Comparison of ENCODE assay signal across 8 cellular contexts in genomic region chr12:53005986-53006809, GRCh38. TPM values are rescaled to one million over a fixed set of nuclear protein-coding genes. Genes with fewer than 3 reads are reported as not detected.
DNase-seq lines count a peak whose midpoint lies in the region; ATAC-seq, FAIRE-seq and TF ChIP-seq lines count a peak whose summit lies in the region.

EIF4B (plus strand) TSS chr12:53006456; CDS start chr12:53006484, 28 bp downstream.

- peak within 1 kb of the TSS; percentile 35 for H2BK12ac ChIP-seq in trophoblast cell (ENCODE audit: low read length)

- H4K8ac ChIP-seq in trophoblast cell (ENCODE audit: low read depth, low read length): peak within 1 kb of the TSS; percentile 96

- CTCF ChIA-PET in T-cell (lab: Charles Lee): interaction anchor here (0.5 to 1.2 kb wide), 13 partner anchors 48 to 1736 kb away, joined by 3 to 11 read pairs (median 3); partner anchors contain the start of genes AAAS (in 1 of the 2), ATG101 (in 1 of the 2), COPZ1 (in 1 of the 2) and SMAGP (in 1 of the 2)

- H3K4me1 ChIP-seq in cardiac muscle cell (ENCODE audit: low read depth): peaks cover 19% of the 10 kb centered on the region
- peaks cover 6 to 14% of the 10 kb centered on the region in 2 experiments for H3K4me1 ChIP-seq in trophoblast cell (ENCODE audit: control insufficient read depth in 1 of 2, insufficient read depth in 2 of 2, low read length in 2 of 2)
- peaks cover 12 to 51% (median 46%) of the 10 kb centered on the region in 4 donors for H3K4me1 ChIP-seq in transverse colon

- peak within 1 kb of the TSS; percentile 89 for H3K4me3 ChIP-seq in cardiac muscle cell
- H3K4me3 ChIP-seq in trophoblast cell (ENCODE audit: low read depth, low read length): peak within 1 kb of the TSS; percentile 100
- peak within 1 kb of the TSS; percentile 62 to 95 (median 78) for H3K4me3 ChIP-seq in transverse colon

- H3K79me2 ChIP-seq in trophoblast cell (ENCODE audit: control insufficient read depth, insufficient read depth, low read length, poor library complexity): peaks cover 24% of the 10 kb centered on the region

- peak within 1 kb of the TSS; percentile 77 for H2BK120ac ChIP-seq in trophoblast cell (ENCODE audit: insufficient read depth, low read length, poor library complexity)

- TF ChIP-seq POLR2A in GM12891 (IDR thresholded peaks at IDR 0.05; ENCODE audit: low read depth, low read length) (peak; percentile 55; the same call in 1 of the 2 replicates), transverse colon (IDR thresholded peaks at IDR 0.05) (peak; percentile 71)

- POLR2A ChIA-PET in T-cell (lab: Charles Lee): interaction anchor here in 1 of 2 donors (0.5 to 0.8 kb wide), 5 partner anchors 41 to 1491 kb away, joined by 3 to 15 read pairs (median 5); partner anchors contain the start of genes NCKAP1L and SPRYD3

- peak within 1 kb of the TSS; percentile 99 for H3K14ac ChIP-seq in trophoblast cell (ENCODE audit: low read length)

- no peaks in the 10 kb centered on the region for H3K9me3 Mint-ChIP-seq in T-cell

- H3K9ac ChIP-seq in trophoblast cell (ENCODE audit: low read length): peak within 1 kb of the TSS; percentile 99

- peaks cover 0 to 3% of the 10 kb centered on the region in 2 donors for H3K27me3 Mint-ChIP-seq in T-cell

- peak within 1 kb of the TSS; percentile 99 for H3K4me2 ChIP-seq in trophoblast cell (ENCODE audit: low read length)

- H3K4ac ChIP-seq in trophoblast cell (ENCODE audit: low read depth, low read length): peak within 1 kb of the TSS; percentile 98

- peak within 1 kb of the TSS; percentile 98 for H4K91ac ChIP-seq in trophoblast cell (ENCODE audit: low read depth, low read length)

- H3K36me3 Mint-ChIP-seq in T-cell: peaks cover 2% of the 10 kb centered on the region

- peaks cover 48 to 57% (median 49%) of the 10 kb centered on the region in 3 donors for H3K4me1 Mint-ChIP-seq in T-cell

- TF ChIP-seq CTCF in cardiac muscle cell (IDR thresholded peaks at IDR 0.05; ENCODE audit: low read depth, low read length): no peak
- TF ChIP-seq CTCF in transverse colon (IDR thresholded peaks at IDR 0.05): no peak

- H3K4me3 Mint-ChIP-seq in T-cell: peak within 1 kb of the TSS; percentile 98 to 100 (median 99)

- intact Hi-C loops in transverse colon (cut with DNase I; ENCODE audit: low total_unique reads): no loop called here

- TF ChIP-seq EP300 in transverse colon (IDR thresholded peaks at IDR 0.05; ENCODE audit: low read depth): peak; percentile 46

- H3K36me3 ChIP-seq in cardiac muscle cell: no peaks in the 10 kb centered on the region
- peaks cover 8 to 9% of the 10 kb centered on the region in 2 experiments for H3K36me3 ChIP-seq in trophoblast cell (ENCODE audit: control insufficient read depth in 1 of 2, insufficient read depth in 2 of 2, low read length in 2 of 2)
- no peaks in the 10 kb centered on the region for H3K36me3 ChIP-seq in transverse colon

- peak within 1 kb of the TSS; percentile 90 for H2BK5ac ChIP-seq in trophoblast cell (ENCODE audit: low read depth, low read length, poor library complexity)

- H3K18ac ChIP-seq in trophoblast cell (ENCODE audit: low read length): peak within 1 kb of the TSS; percentile 96

- H3K27ac ChIP-seq in adipose tissue (ENCODE audit: low read depth, low read length) (peak within 1 kb of the TSS; percentile 84), cardiac muscle cell (peak within 1 kb of the TSS; percentile 98), trophoblast cell (ENCODE audit: low read depth, low read length) (peak within 1 kb of the TSS; percentile 96), transverse colon (peak within 1 kb of the TSS; percentile 91 to 93 (median 91))

- H3K27me3 ChIP-seq in cardiac muscle cell (no peaks in the 10 kb centered on the region), trophoblast cell (ENCODE audit: insufficient read depth, low read length) (no peaks in the 10 kb centered on the region), transverse colon (no peaks in the 10 kb centered on the region)

- 0 to 1% (median 0%) methylated on average over 64 of the region's 64 CpGs for WGBS in adipose tissue, 3 donors
- no CpG with 5 or more reads among the region's 64 CpGs for WGBS in trophoblast cell (ENCODE audit: extremely low coverage, insufficient coverage, insufficient read length)
- WGBS in transverse colon (ENCODE audit: low coverage in 1 of 2), 2 donors: 1% methylated on average over 64 of the region's 64 CpGs; no CpG with 5 or more reads in 1 of the 2 donors

- peak; percentile 94 for DNase-seq in GM12891 (ENCODE audit: insufficient read length, low spot score)
- DNase-seq in NCI-H1436 treated with DMSO at 0.1 percent for 48 hours (lab: John Stamatoyannopoulos, UW): peak; percentile 97
- DNase-seq in T-cell: peak; percentile 94 to 100 (median 100)
- DNase-seq in cardiac muscle cell (ENCODE audit: low read depth in 1 of 2, low spot score in 1 of 2): peak; percentile 100
- DNase-seq in trophoblast cell: peak; percentile 100
- DNase-seq in transverse colon: peak; percentile 100

- ATAC-seq in HG02840 (IDR thresholded peaks at IDR 0.05; ENCODE audit: low FRiP score, unreplicated experiment) (peak; percentile 75), T-cell (replicated peaks in 1 of 4) (peak; percentile 88 to 94 (median 90))

- peak within 1 kb of the TSS; percentile 97 to 98 for H3K27ac Mint-ChIP-seq in T-cell

- peak within 1 kb of the TSS; percentile 96 for H2AK5ac ChIP-seq in trophoblast cell (ENCODE audit: low read length)

- peak within 1 kb of the TSS; percentile 92 for H4K12ac ChIP-seq in trophoblast cell (ENCODE audit: low read depth, low read length)

- FAIRE-seq in GM12891 (lab: Jason Lieb, UNC): peak; percentile 97

- peaks cover 14% of the 10 kb centered on the region for H3K79me1 ChIP-seq in trophoblast cell (ENCODE audit: low read length)

- H3K23ac ChIP-seq in trophoblast cell (ENCODE audit: low read length): peak within 1 kb of the TSS; percentile 99

- H3K9me3 ChIP-seq in cardiac muscle cell (ENCODE audit: low read depth) (no peaks in the 10 kb centered on the region), trophoblast cell (ENCODE audit: insufficient read depth, low read depth, low read length) (no peaks in the 10 kb centered on the region), transverse colon (no peaks in the 10 kb centered on the region)

- peak within 1 kb of the TSS; percentile 90 for H2AFZ ChIP-seq in trophoblast cell (ENCODE audit: insufficient read depth, low read length, poor library complexity)

- in situ Hi-C loops in transverse colon (cut with MboI; ENCODE audit: low pct_ligation_motif_present in 1 of 4, low pct_unique_long_range_greater_than_20kb in 1 of 4, low sequenced_read_pairs in 3 of 4): no loop called here

TF ChIP-seq in GM12891, 5 proteins besides CTCF, POLR2A, EP300 and RAD21:
- TF ChIP-seq POU2F2 (IDR thresholded peaks at IDR 0.05; ENCODE audit: low read depth, low read length) (peak; percentile 12; the same call in 1 of the 2 replicates), SPI1 (IDR thresholded peaks at IDR 0.05; ENCODE audit: low read depth, low read length) (peak; percentile 50), TAF1 (IDR thresholded peaks at IDR 0.05; ENCODE audit: low read depth, low read length) (peak; percentile 84), PAX5 (IDR thresholded peaks at IDR 0.05; ENCODE audit: insufficient read depth, low read length, severe bottlenecking) (no peak)

RNA-seq across cellular contexts. Expression of gene EIF4B, which starts in this region (rescaled TPM):
- polyA plus RNA-seq in GM12891 (2012; ENCODE audit: low read depth, missing spikeins): 328 TPM
- 100 to 1,000 TPM; 710 to 755 (median 729) TPM for total RNA-seq in T-cell
- polyA plus RNA-seq in adipose tissue: 100 to 1,000 TPM; 216 to 308 (median 253) TPM
- 374 and 722 TPM in 2 replicates for total RNA-seq in cardiac muscle cell
- 50.0 and 81.5 TPM in 2 replicates for polyA plus RNA-seq in cardiac muscle cell
- 342 and 356 TPM in 2 replicates for polyA plus RNA-seq in trophoblast cell (2013)
- 100 to 1,000 TPM; 175 to 383 (median 261) TPM for total RNA-seq in transverse colon

Comparison
In these comparisons a context has a peak if more than half of its experiments do, and no peak if none do; other contexts are left out.
1. Peak in every context shown above with its lines: DNase-seq, ATAC-seq, H3K4me3 ChIP-seq and H3K27ac ChIP-seq.